Comparison of ENCODE assay signal across 18 cellular contexts in genomic region chr7:80851896-80852476, GRCh38.
A peak's percentile ranks its signal among the peaks of the same experiment; 100 is the strongest.
DNase-seq lines count a peak whose midpoint lies in the region; ATAC-seq and TF ChIP-seq lines count a peak whose summit lies in the region.
"Had no signal": no experiment of that assay in that cellular context is flagged by ENCODE, and none has a peak within 500 bp of the region (broad histone marks: within the 10 kb centered on the region; RNA-seq: fewer than 3 reads in every experiment).

No MANE protein-coding gene starts in this region.

- CTCF ChIA-PET in AG04450 (lab: Charles Lee) = no interaction called here
- CTCF ChIA-PET in T-cell (lab: Charles Lee) = no interaction called here
- CTCF ChIA-PET in activated CD4-positive, alpha-beta memory T cell treated with anti-CD3 and anti-CD28 coated beads, Interleukin-2, amount 10 ng/mL, durations not matched to agents 7 days and 5 days (lab: Charles Lee) = no interaction called here

- no peak overlapping the region for H3K4ac ChIP-seq in mesenchymal stem cell (ENCODE audit: low read depth in 1 of 2, low read length in 2 of 2)

- H3K27me3 ChIP-seq in AG04450 (ENCODE audit: control insufficient read depth, insufficient read depth, low read length) = no peaks in the 10 kb centered on the region
- no peaks in the 10 kb centered on the region for H3K27me3 ChIP-seq in mesenchymal stem cell (ENCODE audit: control insufficient read depth in 1 of 2, insufficient read depth in 1 of 2, low read length in 2 of 2)
- H3K27me3 ChIP-seq: BLaER1 treated with 17β-estradiol and CSF1 and Interleukin-3, amounts not matched to agents 10 nM and 100 nM had no signal

- no peak overlapping the region for H4K8ac ChIP-seq in mesenchymal stem cell (ENCODE audit: low read length)

- H4K91ac ChIP-seq in mesenchymal stem cell (ENCODE audit: low read length) = no peak overlapping the region

- H3K36me3 ChIP-seq in mesenchymal stem cell (ENCODE audit: control insufficient read depth in 1 of 2, insufficient read depth in 2 of 2, low read depth in 1 of 2, low read length in 2 of 2) = peaks cover 0 to 63% of the 10 kb centered on the region in 2 experiments
- H3K36me3 ChIP-seq: BLaER1 treated with 17β-estradiol and CSF1 and Interleukin-3, amounts not matched to agents 10 nM and 100 nM had no signal

- no peak overlapping the region for H3K14ac ChIP-seq in mesenchymal stem cell (ENCODE audit: low read length in 2 of 2)

- no peaks in the 10 kb centered on the region for H3K27me3 Mint-ChIP-seq in T-cell
- H3K27me3 Mint-ChIP-seq in activated CD4-positive, alpha-beta memory T cell treated with anti-CD3 and anti-CD28 coated beads, Interleukin-2, amount 10 ng/mL, durations not matched to agents 7 days and 5 days = no peaks in the 10 kb centered on the region

- H2AFZ ChIP-seq in mesenchymal stem cell (ENCODE audit: low read depth, low read length) = no peak overlapping the region

- H3K9me3 ChIP-seq in AG04450 (ENCODE audit: control insufficient read depth, insufficient read depth, low read length) = no peaks in the 10 kb centered on the region
- H3K9me3 ChIP-seq in mesenchymal stem cell (ENCODE audit: control insufficient read depth, low read length) = no peaks in the 10 kb centered on the region
- H3K9me3 ChIP-seq: BLaER1 treated with 17β-estradiol and CSF1 and Interleukin-3, amounts not matched to agents 10 nM and 100 nM had no signal

- no peak overlapping the region for H3K4me2 ChIP-seq in mesenchymal stem cell (ENCODE audit: low read length, poor library complexity, severe bottlenecking)
- H3K4me2 ChIP-seq: BLaER1 treated with 17β-estradiol and CSF1 and Interleukin-3, amounts not matched to agents 10 nM and 100 nM had no signal

- no peaks in the 10 kb centered on the region for H3K79me1 ChIP-seq in mesenchymal stem cell (replicated peaks; ENCODE audit: low read length, poor library complexity, severe bottlenecking)

- H3K18ac ChIP-seq in mesenchymal stem cell (ENCODE audit: low read depth in 1 of 2, low read length in 2 of 2) = peak overlapping the region in 1 of 2 experiments; percentile 40

- no peak overlapping the region for H2BK12ac ChIP-seq in mesenchymal stem cell (ENCODE audit: low read length in 2 of 2)

- POLR2A ChIA-PET in AG04450 (lab: Yijun Ruan, JAX) = no interaction called here
- POLR2A ChIA-PET in T-cell (lab: Charles Lee) = no interaction called here
- POLR2A ChIA-PET in activated CD4-positive, alpha-beta memory T cell treated with anti-CD3 and anti-CD28 coated beads, Interleukin-2, amount 10 ng/mL, durations not matched to agents 7 days and 5 days (lab: Charles Lee) = no interaction called here

- H3K4me3 ChIP-seq in AG04450 (ENCODE audit: low read depth, low read length) (no peak overlapping the region), mesenchymal stem cell (ENCODE audit: insufficient read depth in 1 of 2, low read depth in 1 of 2, low read length in 2 of 2) (no peak overlapping the region)
- H3K4me3 ChIP-seq: BLaER1 treated with 17β-estradiol and CSF1 and Interleukin-3, amounts not matched to agents 10 nM and 100 nM; K562 had no signal

- no peak for ATAC-seq in T-cell (replicated peaks in 1 of 4)
- ATAC-seq in GM21723 (IDR thresholded peaks at IDR 0.05; ENCODE audit: unreplicated experiment) = no peak
- ATAC-seq: K562; stimulated activated effector memory CD8-positive, alpha-beta T cell treated with anti-CD3 and anti-CD28 coated beads, Interleukin-12 subunit alpha, Interleukin-12 subunit beta, amount 100 ng/mL, for 72 hours had no signal

- H3K9me3 Mint-ChIP-seq in T-cell = peaks cover 7 to 14% (median 11%) of the 10 kb centered on the region in 3 donors
- H3K9me3 Mint-ChIP-seq in activated CD4-positive, alpha-beta memory T cell treated with anti-CD3 and anti-CD28 coated beads, Interleukin-2, amount 10 ng/mL, durations not matched to agents 7 days and 5 days = peaks cover 9% of the 10 kb centered on the region

- H3K27ac ChIP-seq in AG04450 (ENCODE audit: low read depth, low read length) (no peak overlapping the region), mesenchymal stem cell (ENCODE audit: low read length, poor library complexity, severe bottlenecking) (peak overlapping the region; percentile 69)
- H3K27ac ChIP-seq: BLaER1 treated with 17β-estradiol and CSF1 and Interleukin-3, amounts not matched to agents 10 nM and 100 nM had no signal

- no peak overlapping the region for H3K4me3 Mint-ChIP-seq in T-cell
- no peak overlapping the region for H3K4me3 Mint-ChIP-seq in activated CD4-positive, alpha-beta memory T cell treated with anti-CD3 and anti-CD28 coated beads, Interleukin-2, amount 10 ng/mL, durations not matched to agents 7 days and 5 days
- H3K4me3 Mint-ChIP-seq: stimulated activated effector memory CD8-positive, alpha-beta T cell treated with anti-CD3 and anti-CD28 coated beads, Interleukin-12 subunit alpha, Interleukin-12 subunit beta, amount 100 ng/mL, for 72 hours; T-helper 2 cell treated with Interferon-gamma antibody and Interleukin-4, amounts not matched to agents 5 μg/mL and 100 μg/mL, for 36 hours had no signal

- no peak overlapping the region for H3K27ac Mint-ChIP-seq in T-cell
- no peak overlapping the region for H3K27ac Mint-ChIP-seq in activated CD4-positive, alpha-beta memory T cell treated with anti-CD3 and anti-CD28 coated beads, Interleukin-2, amount 10 ng/mL, durations not matched to agents 7 days and 5 days
- H3K27ac Mint-ChIP-seq: stimulated activated effector memory CD8-positive, alpha-beta T cell treated with anti-CD3 and anti-CD28 coated beads, Interleukin-12 subunit alpha, Interleukin-12 subunit beta, amount 100 ng/mL, for 72 hours; T-helper 2 cell treated with Interferon-gamma antibody and Interleukin-4, amounts not matched to agents 5 μg/mL and 100 μg/mL, for 36 hours had no signal

- DNase-seq in AG04450 (ENCODE audit: low read depth, low spot score) (peak; percentile 44), HPDE6-E6E7 (ENCODE audit: extremely low spot score) (peak; percentile 16), dedifferentiated amniotic fluid mesenchymal stem cell (ENCODE audit: extremely low spot score) (peak; percentile 47), mesenchymal stem cell (peak; percentile 78), T-cell (no peak), NCI-H446 (lab: John Stamatoyannopoulos, UW) (no peak)
- DNase-seq in activated CD4-positive, alpha-beta memory T cell treated with anti-CD3 and anti-CD28 coated beads, Interleukin-2, amount 10 ng/mL, durations not matched to agents 7 days and 5 days = no peak
- DNase-seq: activated CD4-positive, alpha-beta T cell treated with anti-CD3 and anti-CD28 coated beads, Interleukin-2, amount 50 U/mL, for 4 hours; activated gamma-delta T cell treated with Interleukin-2 at 50 U/mL for 16 hours; GDM1; NCI-H187; nucleus accumbens; stimulated activated CD4-positive, alpha-beta T cell treated with anti-CD3 and anti-CD28 coated beads, Interleukin-2, amount 100 ng/mL, for 24 hours had no signal

- no peaks in the 10 kb centered on the region for H3K4me1 Mint-ChIP-seq in T-cell
- no peaks in the 10 kb centered on the region for H3K4me1 Mint-ChIP-seq in activated CD4-positive, alpha-beta memory T cell treated with anti-CD3 and anti-CD28 coated beads, Interleukin-2, amount 10 ng/mL, durations not matched to agents 7 days and 5 days
- H3K4me1 Mint-ChIP-seq: stimulated activated effector memory CD8-positive, alpha-beta T cell treated with anti-CD3 and anti-CD28 coated beads, Interleukin-12 subunit alpha, Interleukin-12 subunit beta, amount 100 ng/mL, for 72 hours had no signal

- 60% methylated on average over 3 of the region's 3 CpGs for WGBS in mesenchymal stem cell

- H2AK5ac ChIP-seq in mesenchymal stem cell (ENCODE audit: low read length, severe bottlenecking) = no peak overlapping the region

- H3K36me3 Mint-ChIP-seq in T-cell = no peaks in the 10 kb centered on the region
- no peaks in the 10 kb centered on the region for H3K36me3 Mint-ChIP-seq in activated CD4-positive, alpha-beta memory T cell treated with anti-CD3 and anti-CD28 coated beads, Interleukin-2, amount 10 ng/mL, durations not matched to agents 7 days and 5 days (ENCODE audit: low read depth)
- H3K36me3 Mint-ChIP-seq: stimulated activated effector memory CD8-positive, alpha-beta T cell treated with anti-CD3 and anti-CD28 coated beads, Interleukin-12 subunit alpha, Interleukin-12 subunit beta, amount 100 ng/mL, for 72 hours had no signal

- H3K9ac ChIP-seq in mesenchymal stem cell (ENCODE audit: low read length) = no peak overlapping the region
- H3K9ac ChIP-seq: BLaER1 treated with 17β-estradiol and CSF1 and Interleukin-3, amounts not matched to agents 10 nM and 100 nM had no signal

- peaks cover 2% of the 10 kb centered on the region for H3K4me1 ChIP-seq in mesenchymal stem cell (ENCODE audit: control insufficient read depth, insufficient read depth, low read depth, low read length)
- H3K4me1 ChIP-seq: BLaER1 treated with 17β-estradiol and CSF1 and Interleukin-3, amounts not matched to agents 10 nM and 100 nM had no signal

- H2BK5ac ChIP-seq in mesenchymal stem cell (ENCODE audit: low read depth, low read length, poor library complexity, severe bottlenecking) = no peak overlapping the region

- H2BK15ac ChIP-seq in mesenchymal stem cell (ENCODE audit: low read depth, poor library complexity, severe bottlenecking) = no peak overlapping the region

- no peak overlapping the region for H3K23ac ChIP-seq in mesenchymal stem cell (ENCODE audit: low read length in 2 of 2)

- no peak overlapping the region for H2BK120ac ChIP-seq in mesenchymal stem cell (ENCODE audit: low read depth, low read length)

- TF ChIP-seq CTCF in AG04450 (IDR thresholded peaks at IDR 0.05; ENCODE audit: low read depth, low read length) = no peak

Comparison
In these comparisons a context has a peak if more than half of its experiments do, and no peak if none do; other contexts are left out.
1. DNase-seq: peak in AG04450 (single experiment), HPDE6-E6E7 (single experiment), dedifferentiated amniotic fluid mesenchymal stem cell (single experiment) and mesenchymal stem cell (single experiment); none in T-cell (0 of 34), NCI-H446 (0 of 2) and activated CD4-positive, alpha-beta memory T cell treated with anti-CD3 and anti-CD28 coated beads, Interleukin-2, amount 10 ng/mL, durations not matched to agents 7 days and 5 days (single experiment).